ENCODE assay signal across 9 cellular contexts in genomic region chr1:33996281-33996680, GRCh38.
"Had no signal": no experiment of that assay in that cellular context is flagged by ENCODE, and none has a peak within 500 bp of the region (broad histone marks: within the 10 kb centered on the region; RNA-seq: fewer than 3 reads in every experiment).

No MANE protein-coding gene starts in this region.

- ATAC-seq: HCT116, HepG2 had no signal

- H3K4me3 ChIP-seq: GM23338, HAP-1 had no signal

- H3K36me3 ChIP-seq: HAP-1 had no signal

- H3K4me1 ChIP-seq: HAP-1 had no signal

- H3K9me3 ChIP-seq: HAP-1 had no signal

- DNase-seq: HFFc6, KBM-7 had no signal

- H3K27ac ChIP-seq: HL-60 had no signal

- FAIRE-seq: H1, H54, HepG2 had no signal
